ENCODE assay signal across 1 cellular context in genomic region chr16:29849505-29849904, GRCh38.
TF ChIP-seq lines count a peak whose summit lies in the region.

No MANE protein-coding gene starts in this region.

TF ChIP-seq in HepG2, 621 proteins besides CTCF, POLR2A, EP300 and RAD21:
- TF ChIP-seq ZNF263 (CRISPR knock-in tag; IDR thresholded peaks at IDR 0.05) (0 out of 2 replicates have a peak, but pooled peaks have one; percentile 49), BRCA1 (CRISPR knock-in tag; IDR thresholded peaks at IDR 0.05) (no peak)
